ENCODE assay signal across 40 cellular contexts in genomic region chr14:80133457-80133856, GRCh38.
"Had no signal": no experiment of that assay in that cellular context is flagged by ENCODE, and none has a peak within 500 bp of the region (broad histone marks: within the 10 kb centered on the region; RNA-seq: fewer than 3 reads in every experiment).

No MANE protein-coding gene starts in this region.

- FAIRE-seq: astrocyte, bronchial epithelial cell had no signal

- H3K36me3 ChIP-seq: adrenal gland, ascending aorta, brain microvascular endothelial cell, breast epithelium, cardiac muscle cell had no signal

- H3K4me3 Mint-ChIP-seq: activated naive CD4-positive, alpha-beta T cell treated with anti-CD3 and anti-CD28 coated beads for 36 hours; activated naive CD4-positive, alpha-beta T cell treated with anti-CD3 and anti-CD28 coated beads, Interleukin-2, amount 10 ng/mL, durations not matched to agents 7 days and 5 days; activated naive CD4-positive, alpha-beta T cell treated with anti-CD3 and anti-CD28 coated beads, Interleukin-2, amount 50 U/mL, for 24 hours; activated naive CD8-positive, alpha-beta T cell; activated naive CD8-positive, alpha-beta T cell treated with anti-CD3 and anti-CD28 coated beads for 36 hours; activated naive CD8-positive, alpha-beta T cell treated with anti-CD3 and anti-CD28 coated beads, Interleukin-2, amount 10 ng/mL, durations not matched to agents 7 days and 5 days; activated naive CD8-positive, alpha-beta T cell treated with anti-CD3 and anti-CD28 coated beads, Interleukin-2, amount 50 U/mL, for 24 hours; activated T-cell treated with anti-CD3 and anti-CD28 coated beads, Interleukin-2, amount 50 U/mL, for 24 hours; activated T-cell treated with anti-CD3 and anti-CD28 coated beads, Interleukin-2, amount 50 U/mL, for 4 hours; activated T-cell treated with anti-CD3 and anti-CD28 coated beads, Interleukin-2, amount 50 U/mL, for 72 hours; activated T-helper 1 cell treated with anti-CD3 and anti-CD28 coated beads, Interleukin-12 subunit alpha, Interleukin-12 subunit beta, Interleukin-2, Interleukin-4 antibody, amounts not matched to agents 30 ng/mL and 10 ng/mL and 1 ng/mL, durations not matched to agents 14 hours and 24 hours and 36 hours; activated T-helper 17 cell treated with anti-CD3 and anti-CD28 coated beads, Interleukin-2, amount 50 U/mL, for 72 hours; brain; central memory CD8-positive, alpha-beta T cell had no signal

- ATAC-seq: activated naive CD4-positive, alpha-beta T cell treated with anti-CD3 and anti-CD28 coated beads, Interleukin-2, amount 50 U/mL, for 72 hours; activated naive CD8-positive, alpha-beta T cell treated with anti-CD3 and anti-CD28 coated beads, Interleukin-2, amount 50 U/mL, for 24 hours; activated T-cell treated with anti-CD3 and anti-CD28 coated beads, Interleukin-2, amount 50 U/mL, for 4 hours; activated T-cell treated with anti-CD3 and anti-CD28 coated beads, Interleukin-2, amount 50 U/mL, for 72 hours; activated T-helper 17 cell treated with anti-CD3 and anti-CD28 coated beads, Interleukin-2, amount 50 U/mL, for 72 hours had no signal

- DNase-seq: activated effector memory CD4-positive, alpha-beta T cell treated with anti-CD3 and anti-CD28 coated beads, Interleukin-2, amount 50 U/mL, for 16 hours; activated effector memory CD4-positive, alpha-beta T cell treated with Interleukin-2 at 50 U/mL for 16 hours; activated gamma-delta T cell; activated gamma-delta T cell treated with Interleukin-2 at 50 U/mL for 16 hours; activated naive CD4-positive, alpha-beta T cell; activated naive CD4-positive, alpha-beta T cell treated with anti-CD3 and anti-CD28 coated beads for 36 hours; activated naive CD4-positive, alpha-beta T cell treated with anti-CD3 and anti-CD28 coated beads, Interleukin-2, amount 10 ng/mL, durations not matched to agents 7 days and 5 days; activated naive CD4-positive, alpha-beta T cell treated with anti-CD3 and anti-CD28 coated beads, Interleukin-2, amount 50 U/mL, for 16 hours; activated naive CD4-positive, alpha-beta T cell treated with Interleukin-2 at 50 U/mL for 16 hours; activated naive CD8-positive, alpha-beta T cell treated with anti-CD3 and anti-CD28 coated beads for 36 hours; activated naive CD8-positive, alpha-beta T cell treated with anti-CD3 and anti-CD28 coated beads, Interleukin-2, amount 10 ng/mL, durations not matched to agents 7 days and 5 days; activated naive CD8-positive, alpha-beta T cell treated with anti-CD3 and anti-CD28 coated beads, Interleukin-2, amount 50 U/mL, for 24 hours; activated T-cell treated with anti-CD3 and anti-CD28 coated beads for 4 hours; activated T-cell treated with anti-CD3 and anti-CD28 coated beads, Interleukin-2, amount 50 U/mL, for 1 hour; activated T-cell treated with anti-CD3 and anti-CD28 coated beads, Interleukin-2, amount 50 U/mL, for 24 hours; activated T-cell treated with anti-CD3 and anti-CD28 coated beads, Interleukin-2, amount 50 U/mL, for 4 hours; activated T-cell treated with anti-CD3 and anti-CD28 coated beads, Interleukin-2, amount 50 U/mL, for 48 hours; activated T-cell treated with anti-CD3 and anti-CD28 coated beads, Interleukin-2, amount 50 U/mL, for 72 hours; adrenal gland; amniotic stem cell; amygdala; anterior cingulate cortex; aorta; brain microvascular endothelial cell; caudate nucleus; central memory CD4-positive, alpha-beta T cell; cerebellar nuclear complex had no signal

- H3K27me3 Mint-ChIP-seq: activated naive CD4-positive, alpha-beta T cell treated with anti-CD3 and anti-CD28 coated beads, Interleukin-2, amount 10 ng/mL, durations not matched to agents 7 days and 5 days; activated naive CD4-positive, alpha-beta T cell treated with anti-CD3 and anti-CD28 coated beads, Interleukin-2, amount 50 U/mL, for 24 hours; activated naive CD8-positive, alpha-beta T cell; activated naive CD8-positive, alpha-beta T cell treated with anti-CD3 and anti-CD28 coated beads for 36 hours; activated naive CD8-positive, alpha-beta T cell treated with anti-CD3 and anti-CD28 coated beads, Interleukin-2, amount 10 ng/mL, durations not matched to agents 7 days and 5 days; activated naive CD8-positive, alpha-beta T cell treated with anti-CD3 and anti-CD28 coated beads, Interleukin-2, amount 50 U/mL, for 24 hours; activated T-cell treated with anti-CD3 and anti-CD28 coated beads, Interleukin-2, amount 50 U/mL, for 24 hours; activated T-helper 17 cell treated with anti-CD3 and anti-CD28 coated beads, Interleukin-2, amount 50 U/mL, for 72 hours; brain; central memory CD8-positive, alpha-beta T cell had no signal

- H3K27ac Mint-ChIP-seq: activated naive CD4-positive, alpha-beta T cell treated with anti-CD3 and anti-CD28 coated beads for 36 hours; activated naive CD4-positive, alpha-beta T cell treated with anti-CD3 and anti-CD28 coated beads, Interleukin-2, amount 10 ng/mL, durations not matched to agents 7 days and 5 days; activated naive CD4-positive, alpha-beta T cell treated with anti-CD3 and anti-CD28 coated beads, Interleukin-2, amount 50 U/mL, for 24 hours; activated naive CD4-positive, alpha-beta T cell treated with anti-CD3 and anti-CD28 coated beads, Interleukin-2, amount 50 U/mL, for 72 hours; activated naive CD8-positive, alpha-beta T cell; activated naive CD8-positive, alpha-beta T cell treated with anti-CD3 and anti-CD28 coated beads for 36 hours; activated naive CD8-positive, alpha-beta T cell treated with anti-CD3 and anti-CD28 coated beads, Interleukin-2, amount 10 ng/mL, durations not matched to agents 7 days and 5 days; activated naive CD8-positive, alpha-beta T cell treated with anti-CD3 and anti-CD28 coated beads, Interleukin-2, amount 50 U/mL, for 24 hours; activated T-cell treated with anti-CD3 and anti-CD28 coated beads, Interleukin-2, amount 50 U/mL, for 24 hours; activated T-cell treated with anti-CD3 and anti-CD28 coated beads, Interleukin-2, amount 50 U/mL, for 72 hours; activated T-helper 1 cell treated with anti-CD3 and anti-CD28 coated beads, Interleukin-12 subunit alpha, Interleukin-12 subunit beta, Interleukin-2, Interleukin-4 antibody, amounts not matched to agents 30 ng/mL and 10 ng/mL and 1 ng/mL, durations not matched to agents 14 hours and 24 hours and 36 hours; activated T-helper 17 cell treated with anti-CD3 and anti-CD28 coated beads, Interleukin-2, amount 50 U/mL, for 72 hours; activated T-helper 2 cell treated with anti-CD3 and anti-CD28 coated beads, Interferon-gamma antibody, Interleukin-2, Interleukin-4, amounts not matched to agents 10 μg/mL and 5 μg/mL and 100 μg/mL, durations not matched to agents 14 hours and 24 hours and 36 hours; brain had no signal

- H3K36me3 Mint-ChIP-seq: activated naive CD4-positive, alpha-beta T cell treated with anti-CD3 and anti-CD28 coated beads, Interleukin-2, amount 10 ng/mL, durations not matched to agents 7 days and 5 days; activated naive CD8-positive, alpha-beta T cell; activated naive CD8-positive, alpha-beta T cell treated with anti-CD3 and anti-CD28 coated beads for 36 hours; activated naive CD8-positive, alpha-beta T cell treated with anti-CD3 and anti-CD28 coated beads, Interleukin-2, amount 10 ng/mL, durations not matched to agents 7 days and 5 days; brain had no signal

- H3K9me3 ChIP-seq: adrenal gland, ascending aorta had no signal

- H3K27me3 ChIP-seq: adrenal gland, ascending aorta, brain microvascular endothelial cell, breast epithelium, cardiac muscle cell had no signal

- H3K27ac ChIP-seq: adrenal gland, ascending aorta, brain microvascular endothelial cell, breast epithelium, cardiac muscle cell had no signal

- H3K4me1 Mint-ChIP-seq: activated naive CD4-positive, alpha-beta T cell treated with anti-CD3 and anti-CD28 coated beads, Interleukin-2, amount 10 ng/mL, durations not matched to agents 7 days and 5 days; activated naive CD4-positive, alpha-beta T cell treated with anti-CD3 and anti-CD28 coated beads, Interleukin-2, amount 50 U/mL, for 24 hours; activated naive CD8-positive, alpha-beta T cell treated with anti-CD3 and anti-CD28 coated beads for 36 hours; activated naive CD8-positive, alpha-beta T cell treated with anti-CD3 and anti-CD28 coated beads, Interleukin-2, amount 10 ng/mL, durations not matched to agents 7 days and 5 days; activated naive CD8-positive, alpha-beta T cell treated with anti-CD3 and anti-CD28 coated beads, Interleukin-2, amount 50 U/mL, for 24 hours; activated T-helper 17 cell treated with anti-CD3 and anti-CD28 coated beads, Interleukin-2, amount 50 U/mL, for 72 hours; brain; central memory CD8-positive, alpha-beta T cell had no signal

- H3K4me1 ChIP-seq: adrenal gland, ascending aorta, breast epithelium had no signal

- H3K4me3 ChIP-seq: adrenal gland, ascending aorta, breast epithelium, cardiac muscle cell had no signal
